1 cellular context compared by ENCODE assay signal in the genomic region with DNA sequence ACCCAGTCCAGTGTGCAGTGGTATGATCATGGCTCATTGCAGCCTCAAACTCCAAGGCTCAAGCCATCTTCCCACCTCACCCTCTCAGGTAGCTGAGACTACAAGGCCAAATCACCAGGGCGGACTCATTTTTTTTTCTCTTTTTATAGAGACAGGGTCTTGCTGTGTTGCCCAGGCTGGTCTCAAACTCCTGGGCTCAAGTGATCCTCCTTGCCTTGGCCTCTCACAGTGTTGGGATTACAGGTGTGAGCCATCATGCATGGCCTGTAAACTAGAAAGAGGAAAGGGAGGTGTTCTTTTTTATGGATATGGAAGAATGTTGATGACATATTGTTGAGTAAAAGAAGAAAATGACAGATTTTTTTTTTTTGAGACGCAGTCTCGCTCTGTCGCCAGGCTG.
TF ChIP-seq lines count a peak whose summit lies in the region.

No MANE protein-coding gene starts in this region.

TF ChIP-seq in K562, 482 proteins besides CTCF, POLR2A, EP300 and RAD21 (continued from another document):
- TF ChIP-seq, protein P1, sequence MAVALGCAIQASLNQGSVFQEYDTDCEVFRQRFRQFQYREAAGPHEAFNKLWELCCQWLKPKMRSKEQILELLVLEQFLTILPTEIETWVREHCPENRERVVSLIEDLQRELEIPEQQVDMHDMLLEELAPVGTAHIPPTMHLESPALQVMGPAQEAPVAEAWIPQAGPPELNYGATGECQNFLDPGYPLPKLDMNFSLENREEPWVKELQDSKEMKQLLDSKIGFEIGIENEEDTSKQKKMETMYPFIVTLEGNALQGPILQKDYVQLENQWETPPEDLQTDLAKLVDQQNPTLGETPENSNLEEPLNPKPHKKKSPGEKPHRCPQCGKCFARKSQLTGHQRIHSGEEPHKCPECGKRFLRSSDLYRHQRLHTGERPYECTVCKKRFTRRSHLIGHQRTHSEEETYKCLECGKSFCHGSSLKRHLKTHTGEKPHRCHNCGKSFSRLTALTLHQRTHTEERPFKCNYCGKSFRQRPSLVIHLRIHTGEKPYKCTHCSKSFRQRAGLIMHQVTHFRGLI (CRISPR knock-in tag; IDR thresholded peaks at IDR 0.05), result no peak
